Comparison of ENCODE assay signal across 13 cellular contexts in genomic region chr6:170180671-170181337, GRCh38.
"Had no signal": no experiment of that assay in that cellular context is flagged by ENCODE, and none has a peak within 500 bp of the region (broad histone marks: within the 10 kb centered on the region; RNA-seq: fewer than 3 reads in every experiment).

No MANE protein-coding gene starts in this region.

- H3K4me3 ChIP-seq: right atrium auricular region, transverse colon had no signal

- H3K9me3 ChIP-seq: right atrium auricular region, transverse colon had no signal

- ATAC-seq: esophagus mucosa had no signal

- DNase-seq: activated CD4-positive, alpha-beta T cell treated with anti-CD3 and anti-CD28 coated beads, Interleukin-2, amount 50 U/mL, for 1 hour; activated CD4-positive, CD25-positive, alpha-beta regulatory T cell; activated naive CD4-positive, alpha-beta T cell treated with anti-CD3 and anti-CD28 coated beads, Interleukin-2, amount 50 U/mL, for 16 hours; activated T-cell treated with anti-CD3 and anti-CD28 coated beads, Interleukin-2, amount 50 U/mL, for 1 hour; hippocampal formation; mesendoderm; stimulated activated CD4-positive, alpha-beta T cell treated with anti-CD3 and anti-CD28 coated beads, Interleukin-4, amount 100 ng/mL, for 24 hours; stimulated activated naive CD4-positive, alpha-beta T cell treated with Interleukin-2 at 50 U/mL for 16 hours; SW 1271; transverse colon had no signal

- H3K27ac Mint-ChIP-seq: activated T-helper 2 cell treated with anti-CD3 and anti-CD28 coated beads, Interferon-gamma antibody, Interleukin-2, Interleukin-4, amounts not matched to agents 10 μg/mL and 5 μg/mL and 100 μg/mL, durations not matched to agents 14 hours and 24 hours and 36 hours had no signal

- H3K36me3 ChIP-seq: right atrium auricular region, transverse colon had no signal

- H3K27ac ChIP-seq: right atrium auricular region, transverse colon had no signal

- H3K27me3 ChIP-seq: right atrium auricular region, transverse colon had no signal
